ENCODE assay signal across 8 cellular contexts in the genomic region with DNA sequence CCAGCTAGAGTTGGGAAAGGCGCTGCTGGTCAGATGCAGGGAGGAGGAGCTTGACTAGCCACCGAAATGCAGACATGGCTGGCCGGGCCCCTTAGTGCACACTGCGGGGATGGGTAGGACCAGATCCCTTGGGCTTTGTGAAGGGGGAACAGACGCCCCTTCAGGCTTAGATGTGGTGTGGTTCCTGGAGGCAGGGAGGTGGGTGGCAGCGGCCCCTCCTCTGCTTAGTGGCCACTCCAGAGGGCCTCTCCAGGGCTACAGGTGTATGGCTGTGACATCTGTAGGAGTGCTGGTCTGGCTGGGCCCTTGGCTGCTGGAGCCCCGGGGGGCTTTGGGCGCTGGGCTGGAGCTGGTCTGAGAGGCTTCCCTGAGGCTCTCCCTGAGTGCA. TPM values are rescaled to one million over a fixed set of nuclear protein-coding genes. Genes with fewer than 3 reads are reported as not detected.
A peak's percentile ranks its signal among the peaks of the same experiment; 100 is the strongest.
DNase-seq lines count a peak whose midpoint lies in the region; ATAC-seq, FAIRE-seq and TF ChIP-seq lines count a peak whose summit lies in the region.

No MANE protein-coding gene starts in this region.

- peak; percentile 2 for ATAC-seq in GM21786 (IDR thresholded peaks at IDR 0.05; ENCODE audit: unreplicated experiment)
- no peak for ATAC-seq in lower lobe of right lung

- no peaks in the 10 kb centered on the region for H3K4me1 ChIP-seq in BE2C
- H3K4me1 ChIP-seq in lower lobe of right lung, result peaks cover 59% of the 10 kb centered on the region
- peaks cover 24% of the 10 kb centered on the region for H3K4me1 ChIP-seq in hepatocyte (ENCODE audit: insufficient read depth)

- TF ChIP-seq POLR2A in erythroblast (IDR thresholded peaks at IDR 0.05; ENCODE audit: low read length), result no peak

- H3K4me3 ChIP-seq in BE2C (ENCODE audit: low read depth, low read length) (no peak overlapping the region), WERI-Rb-1 (ENCODE audit: low read depth, low read length) (no peak overlapping the region), lower lobe of right lung (peak overlapping the region; percentile 12), hepatocyte (no peak overlapping the region)

- intact Hi-C loops in lower lobe of right lung (cut with DNase I), result loop anchor here (10.0 kb wide), 1 partner anchor 109 kb away; no protein-coding TSS in a partner anchor

- H3K27me3 ChIP-seq in BE2C (no peaks in the 10 kb centered on the region), WERI-Rb-1 (ENCODE audit: insufficient read depth, low read depth, severe bottlenecking) (no peaks in the 10 kb centered on the region), lower lobe of right lung (ENCODE audit: low read depth) (no peaks in the 10 kb centered on the region), hepatocyte (no peaks in the 10 kb centered on the region)

- peaks cover 5% of the 10 kb centered on the region for H4K20me1 ChIP-seq in hepatocyte (ENCODE audit: insufficient read depth, poor library complexity, severe bottlenecking)

- 82% methylated on average over 8 of the region's 8 CpGs for WGBS in hepatocyte (ENCODE audit: low lambda C conversion rate, missing lambda C conversion rate)

- H3K9me2 ChIP-seq in hepatocyte (replicated peaks; ENCODE audit: insufficient read depth), result no peaks in the 10 kb centered on the region

- H3K9me3 ChIP-seq in BE2C (no peaks in the 10 kb centered on the region), WERI-Rb-1 (ENCODE audit: severe bottlenecking) (no peaks in the 10 kb centered on the region), lower lobe of right lung (no peaks in the 10 kb centered on the region), hepatocyte (ENCODE audit: low read depth) (no peaks in the 10 kb centered on the region)

- H2AFZ ChIP-seq in hepatocyte, result no peak overlapping the region

- no peak for TF ChIP-seq CTCF in BE2C (IDR thresholded peaks at IDR 0.05; ENCODE audit: low read depth, low read length)
- no peak for TF ChIP-seq CTCF in WERI-Rb-1 (IDR thresholded peaks at IDR 0.05; ENCODE audit: low read depth, low read length)
- TF ChIP-seq CTCF in lower lobe of right lung (IDR thresholded peaks at IDR 0.05), result no peak
- no peak for TF ChIP-seq CTCF in hepatocyte (IDR thresholded peaks at IDR 0.05; ENCODE audit: poor library complexity)

- DNase-seq in BE2C (peak; percentile 32), WERI-Rb-1 (peak; percentile 26), lower lobe of right lung (no peak), NCI-H1694 (lab: John Stamatoyannopoulos, UW) (no peak), hepatocyte (ENCODE audit: low spot score) (no peak), erythroblast (lab: John Stamatoyannopoulos, UW) (no peak), urothelium cell line (ENCODE audit: low spot score) (no peak)

- no peak overlapping the region for H3K4me2 ChIP-seq in hepatocyte

- H3K27ac ChIP-seq in WERI-Rb-1 (peak overlapping the region; percentile 44), lower lobe of right lung (peak overlapping the region; percentile 84), hepatocyte (no peak overlapping the region)

- peaks cover 26% of the 10 kb centered on the region for H3K79me2 ChIP-seq in hepatocyte

- FAIRE-seq in urothelium cell line (lab: Jason Lieb, UNC), result no peak

- H3K36me3 ChIP-seq in BE2C (peaks cover 48% of the 10 kb centered on the region), WERI-Rb-1 (peaks cover 87% of the 10 kb centered on the region), lower lobe of right lung (peaks cover 64% of the 10 kb centered on the region), hepatocyte (replicated peaks; ENCODE audit: insufficient read depth, low read depth) (no peaks in the 10 kb centered on the region)

RNA-seq across cellular contexts. Expression of a gene that starts 5.9 kb away (rescaled TPM):
- 44.1 TPM for polyA plus RNA-seq in BE2C (2012; ENCODE audit: insufficient read depth, insufficient read length, low read depth)
- total RNA-seq in lower lobe of right lung (182 TPM), hepatocyte (79.3 and 96.8 TPM in 2 replicates)
- 134 and 141 TPM in 2 replicates for polyA plus RNA-seq in hepatocyte

RNA-seq across cellular contexts. Expression of a gene that starts 14.4 kb away (rescaled TPM):
- 193 TPM for polyA plus RNA-seq in BE2C (2012; ENCODE audit: insufficient read depth, insufficient read length, low read depth)
- 8.9 TPM for total RNA-seq in lower lobe of right lung
- 13.9 and 20.7 TPM in 2 replicates for total RNA-seq in hepatocyte
- polyA plus RNA-seq in hepatocyte, result 16.6 and 28.5 TPM in 2 replicates

RNA-seq across cellular contexts. Expression of a gene that starts 14.7 kb away (rescaled TPM):
- 14.9 TPM for polyA plus RNA-seq in BE2C (2012; ENCODE audit: insufficient read depth, insufficient read length, low read depth)
- total RNA-seq in lower lobe of right lung (12.6 TPM), hepatocyte (18.1 and 19.2 TPM in 2 replicates)
- 18.1 and 19.8 TPM in 2 replicates for polyA plus RNA-seq in hepatocyte

RNA-seq across cellular contexts. Expression of a gene that starts 40.5 kb away (rescaled TPM):
- polyA plus RNA-seq in BE2C (2012; ENCODE audit: insufficient read depth, insufficient read length, low read depth), result 6.7 TPM
- total RNA-seq in lower lobe of right lung, result 3.9 TPM
- 2.2 and 2.4 TPM in 2 replicates for total RNA-seq in hepatocyte
- 1.0 and 3.0 TPM in 2 replicates for polyA plus RNA-seq in hepatocyte

Comparison
In these comparisons a context has a peak if more than half of its experiments do, and no peak if none do; other contexts are left out.
1. DNase-seq: peak in BE2C (single experiment) and WERI-Rb-1 (single experiment); none in lower lobe of right lung (single experiment), NCI-H1694 (single experiment), hepatocyte (single experiment), erythroblast (0 of 2) and urothelium cell line (single experiment).